Comparison of ENCODE assay signal across 26 cellular contexts in the genomic region with DNA sequence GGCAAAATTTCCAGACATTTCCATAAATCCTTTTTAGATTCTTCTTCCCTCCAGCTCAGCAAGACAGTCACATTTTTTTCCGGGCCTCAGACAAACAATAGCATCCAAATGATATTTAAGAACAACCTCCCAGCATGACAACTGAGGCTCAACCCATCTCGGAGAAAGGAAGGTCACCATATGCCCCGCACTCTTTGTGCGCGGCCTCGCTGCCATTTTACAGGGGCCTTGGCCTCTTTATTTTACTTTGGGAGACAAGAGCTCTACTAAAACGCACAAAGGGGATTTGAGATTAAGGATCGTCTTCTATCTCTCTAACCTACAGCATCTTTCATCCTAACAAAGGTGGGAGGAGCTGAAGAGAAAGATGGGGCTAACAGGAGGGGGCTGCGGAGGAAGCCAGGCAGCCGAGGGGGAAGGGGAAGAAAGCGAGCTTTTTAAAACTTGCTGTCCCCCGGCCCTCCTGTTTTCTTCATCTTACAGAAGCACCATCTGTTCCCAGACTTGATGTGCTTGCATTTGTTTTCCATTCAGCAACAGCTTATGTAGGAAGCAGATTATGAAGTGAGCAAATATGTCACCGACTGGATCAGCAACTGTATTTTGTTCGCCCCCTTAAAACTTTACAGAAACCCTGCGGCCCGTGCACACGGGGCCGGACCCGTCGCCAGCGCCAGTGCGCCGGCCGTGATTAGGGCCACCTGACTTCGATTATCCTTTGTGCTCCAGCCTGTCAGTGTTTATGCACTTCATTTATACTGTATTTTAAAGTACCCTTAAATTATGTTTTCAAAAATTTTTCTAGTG.
DNase-seq lines count a peak whose midpoint lies in the region; ATAC-seq, FAIRE-seq and TF ChIP-seq lines count a peak whose summit lies in the region.
"Had no signal": no experiment of that assay in that cellular context is flagged by ENCODE, and none has a peak within 500 bp of the region (broad histone marks: within the 10 kb centered on the region; RNA-seq: fewer than 3 reads in every experiment).

No MANE protein-coding gene starts in this region.

- H4K20me1 ChIP-seq in H1 (replicated peaks in 1 of 2; ENCODE audit: control insufficient read depth in 1 of 2, insufficient read depth in 2 of 2, low read length in 2 of 2), result no peaks in the 10 kb centered on the region
- no peaks in the 10 kb centered on the region for H4K20me1 ChIP-seq in neural progenitor cell (ENCODE audit: low read depth)

- peak overlapping the region; percentile 74 for H3K27ac Mint-ChIP-seq in neural progenitor cell
- H3K27ac Mint-ChIP-seq in activated naive CD4-positive, alpha-beta T cell treated with anti-CD3 and anti-CD28 coated beads for 36 hours, result no peak overlapping the region
- H3K27ac Mint-ChIP-seq: HFFc6, memory B cell had no signal

- no peak overlapping the region for H2BK5ac ChIP-seq in H1 (ENCODE audit: low read depth, low read length)

- H3K9me3 ChIP-seq in H1 (ENCODE audit: insufficient read depth in 2 of 2, low read depth in 1 of 2, low read length in 1 of 2), result no peaks in the 10 kb centered on the region
- no peaks in the 10 kb centered on the region for H3K9me3 ChIP-seq in neural progenitor cell (ENCODE audit: low read depth)
- H3K9me3 ChIP-seq: BE2C, heart left ventricle, SK-N-SH had no signal

- H3K79me1 ChIP-seq in H1 (ENCODE audit: low read depth, low read length), result no peaks in the 10 kb centered on the region

- peaks cover 2% of the 10 kb centered on the region for H3K9me3 Mint-ChIP-seq in neural progenitor cell
- no peaks in the 10 kb centered on the region for H3K9me3 Mint-ChIP-seq in activated naive CD4-positive, alpha-beta T cell treated with anti-CD3 and anti-CD28 coated beads for 36 hours
- H3K9me3 Mint-ChIP-seq: activated naive CD4-positive, alpha-beta T cell treated with anti-CD3 and anti-CD28 coated beads, Interleukin-2, amount 50 U/mL, for 24 hours; HFFc6; memory B cell had no signal

- peak overlapping the region; percentile 96 for H2AFZ ChIP-seq in H1 (ENCODE audit: low read length)
- H2AFZ ChIP-seq in neural progenitor cell (replicated peaks), result no peak overlapping the region

- H3K36me3 Mint-ChIP-seq in neural progenitor cell, result no peaks in the 10 kb centered on the region
- no peaks in the 10 kb centered on the region for H3K36me3 Mint-ChIP-seq in activated naive CD4-positive, alpha-beta T cell treated with anti-CD3 and anti-CD28 coated beads for 36 hours (ENCODE audit: low read depth)
- H3K36me3 Mint-ChIP-seq: activated naive CD4-positive, alpha-beta T cell treated with anti-CD3 and anti-CD28 coated beads, Interleukin-2, amount 50 U/mL, for 24 hours; memory B cell had no signal

- H3K4me3 ChIP-seq in H1 (ENCODE audit: extremely low read depth in 1 of 4, insufficient read depth in 2 of 4, low read depth in 3 of 4, low read length in 4 of 4) (no peak overlapping the region), neural progenitor cell (peak overlapping the region; percentile 21)
- H3K4me3 ChIP-seq: cardiac muscle cell, coronary artery, heart left ventricle, smooth muscle cell had no signal

- no peaks in the 10 kb centered on the region for H3K79me2 ChIP-seq in H1 (ENCODE audit: control insufficient read depth in 1 of 2, insufficient read depth in 2 of 2, low read length in 2 of 2)
- no peaks in the 10 kb centered on the region for H3K79me2 ChIP-seq in neural progenitor cell (ENCODE audit: low read depth)

- H3K9ac ChIP-seq in H1 (replicated peaks in 1 of 4; ENCODE audit: extremely low read depth in 1 of 4, low read depth in 3 of 4, low read length in 3 of 4), result no peak overlapping the region
- no peak overlapping the region for H3K9ac ChIP-seq in neural progenitor cell
- H3K9ac ChIP-seq: SK-N-SH had no signal

- POLR2A ChIA-PET in H1 (lab: Charles Lee; ENCODE audit: partially characterized antibody), result interaction anchor here (0.7 kb wide), 1 partner anchor 9 kb away, joined by 3 read pairs; no protein-coding TSS in a partner anchor

- CTCF ChIA-PET in H1 (lab: Charles Lee; ENCODE audit: partially characterized antibody), result interaction anchor here (0.8 to 1.5 kb wide), 10 partner anchors 9 to 389 kb away, joined by 3 to 12 read pairs (median 3); no protein-coding TSS in a partner anchor
- CTCF ChIA-PET in activated naive CD4-positive, alpha-beta T cell treated with anti-CD3 and anti-CD28 coated beads for 36 hours (lab: Charles Lee), result interaction anchor here (1.3 kb wide), 1 partner anchor 10 kb away, joined by 3 read pairs; no protein-coding TSS in a partner anchor

- no peaks in the 10 kb centered on the region for H3K36me3 ChIP-seq in H1 (ENCODE audit: control insufficient read depth in 2 of 4, insufficient read depth in 4 of 4, low read length in 3 of 4)
- H3K36me3 ChIP-seq in neural progenitor cell, result no peaks in the 10 kb centered on the region
- H3K36me3 ChIP-seq: BE2C, cardiac muscle cell, heart left ventricle had no signal

- H3K4me3 Mint-ChIP-seq in neural progenitor cell, result peak overlapping the region; percentile 52
- H3K4me3 Mint-ChIP-seq in activated naive CD4-positive, alpha-beta T cell treated with anti-CD3 and anti-CD28 coated beads for 36 hours, result no peak overlapping the region
- H3K4me3 Mint-ChIP-seq: activated naive CD4-positive, alpha-beta T cell treated with anti-CD3 and anti-CD28 coated beads, Interleukin-2, amount 50 U/mL, for 24 hours; HFFc6; memory B cell had no signal

- no peak overlapping the region for H3K27ac ChIP-seq in H1 (ENCODE audit: low read depth, low read length)
- no peak overlapping the region for H3K27ac ChIP-seq in neural progenitor cell
- H3K27ac ChIP-seq: cardiac muscle cell, coronary artery, heart left ventricle had no signal

- TF ChIP-seq CTCF in D721Med (IDR thresholded peaks at IDR 0.05; ENCODE audit: insufficient read depth, missing control alignments), result no peak
- no peak for TF ChIP-seq CTCF in H1 (IDR thresholded peaks at IDR 0.05; ENCODE audit: control extremely low read depth in 1 of 3, insufficient read depth in 1 of 3, low read depth in 1 of 3, low read length in 3 of 3)
- TF ChIP-seq CTCF in neural progenitor cell (IDR thresholded peaks at IDR 0.05), result no peak

- no peak overlapping the region for H3K18ac ChIP-seq in H1 (ENCODE audit: extremely low read depth, low read length)

- no peak for TF ChIP-seq POLR2A in H1 (IDR thresholded peaks at IDR 0.05; ENCODE audit: control extremely low read depth in 1 of 2, low read depth in 2 of 2, low read length in 2 of 2)

- H2BK15ac ChIP-seq in H1 (ENCODE audit: low read length), result no peak overlapping the region

- H3K4me1 ChIP-seq in H1 (replicated peaks in 1 of 4; ENCODE audit: control insufficient read depth in 3 of 4, insufficient read depth in 4 of 4, low read length in 3 of 4), result peaks cover 0 to 4% (median 2%) of the 10 kb centered on the region in 4 experiments; a peak in 3 of 7 replicates
- H3K4me1 ChIP-seq in neural progenitor cell, result peaks cover 24% of the 10 kb centered on the region
- H3K4me1 ChIP-seq: BE2C had no signal

- 84% methylated on average over 25 of the region's 25 CpGs; no CpG with 5 or more reads in 1 of the 2 experiments for WGBS in H1 (ENCODE audit: extremely low coverage in 1 of 2, insufficient coverage in 1 of 2, insufficient read length in 1 of 2, insufficient replicate concordance in 2 of 2, low coverage in 1 of 2, low lambda C conversion rate in 2 of 2, missing lambda C conversion rate in 1 of 2), 2 experiments

- no peak overlapping the region for H4K5ac ChIP-seq in H1 (ENCODE audit: insufficient read length, low read depth, low read length)

- no peak overlapping the region for H2BK12ac ChIP-seq in H1 (ENCODE audit: low read depth, low read length)

- TF ChIP-seq RAD21 in H1 (IDR thresholded peaks at IDR 0.05 in 1 of 2, conservative IDR thresholded peaks at IDR 0.05 in 1 of 2; ENCODE audit: low read depth in 2 of 2, low read length in 2 of 2), result no peak

- TF ChIP-seq EP300 in H1 (IDR thresholded peaks at IDR 0.05; ENCODE audit: borderline replicate concordance in 1 of 2, low read depth in 2 of 2, low read length in 2 of 2), result no peak

- no peak overlapping the region for H2BK120ac ChIP-seq in H1 (replicated peaks; ENCODE audit: low read depth, low read length)

- H3K4ac ChIP-seq in H1 (replicated peaks; ENCODE audit: insufficient read length, low read depth, low read length), result no peak overlapping the region

- H3K27me3 Mint-ChIP-seq in neural progenitor cell (ENCODE audit: insufficient read depth, low read depth), result peaks cover 9% of the 10 kb centered on the region
- peaks cover 15% of the 10 kb centered on the region for H3K27me3 Mint-ChIP-seq in activated naive CD4-positive, alpha-beta T cell treated with anti-CD3 and anti-CD28 coated beads for 36 hours (ENCODE audit: low read depth)

- no peak overlapping the region for H2AK5ac ChIP-seq in H1 (ENCODE audit: low read depth, low read length)

- H3F3A ChIP-seq in neural progenitor cell (ENCODE audit: low read depth), result peaks cover 24% of the 10 kb centered on the region

- DNase-seq in D721Med (ENCODE audit: insufficient read length, low spot score) (peak; percentile 64), NCI-H446 treated with DMSO at 0.1 percent for 48 hours (lab: John Stamatoyannopoulos, UW) (peak; percentile 39), H1 (ENCODE audit: low read depth in 1 of 2, low spot score in 2 of 2) (no peak), neural progenitor cell (ENCODE audit: low spot score) (peak; percentile 86), posterior vena cava (ENCODE audit: low spot score) (no peak), SW 1271 (lab: John Stamatoyannopoulos, UW) (no peak)
- DNase-seq in activated naive CD4-positive, alpha-beta T cell treated with anti-CD3 and anti-CD28 coated beads for 36 hours, result no peak
- DNase-seq: activated CD4-positive, alpha-beta T cell treated with anti-CD3 and anti-CD28 coated beads for 4 hours; BE2C; heart left ventricle; HFFc6; left cardiac atrium; NCI-H1105 treated with DMSO at 0.1 percent for 48 hours; NCI-H526 treated with DMSO at 0.1 percent for 48 hours; RPMI8226; SK-N-SH; stimulated activated CD4-positive, alpha-beta T cell treated with anti-CD3 and anti-CD28 coated beads, Interleukin-2, amount 100 ng/mL, for 24 hours; substantia nigra; T-helper 2 cell had no signal

- no peaks in the 10 kb centered on the region for H3K27me3 ChIP-seq in H1 (replicated peaks in 1 of 4; ENCODE audit: control insufficient read depth in 3 of 4, extremely low read depth in 1 of 4, insufficient read depth in 3 of 4, low read length in 3 of 4)
- H3K27me3 ChIP-seq in neural progenitor cell, result no peaks in the 10 kb centered on the region
- H3K27me3 ChIP-seq: BE2C, cardiac muscle cell had no signal

- H2BK20ac ChIP-seq in H1 (ENCODE audit: low read length), result no peak overlapping the region

- peaks cover 40% of the 10 kb centered on the region for H3K4me1 Mint-ChIP-seq in neural progenitor cell
- no peaks in the 10 kb centered on the region for H3K4me1 Mint-ChIP-seq in activated naive CD4-positive, alpha-beta T cell treated with anti-CD3 and anti-CD28 coated beads for 36 hours (ENCODE audit: low read depth)
- H3K4me1 Mint-ChIP-seq: activated naive CD4-positive, alpha-beta T cell treated with anti-CD3 and anti-CD28 coated beads, Interleukin-2, amount 50 U/mL, for 24 hours had no signal

- ATAC-seq in GM21367 (IDR thresholded peaks at IDR 0.05; ENCODE audit: unreplicated experiment), result no peak
- ATAC-seq: heart left ventricle, left cardiac atrium had no signal

- FAIRE-seq in D721Med (lab: Jason Lieb, UNC) (peak; percentile 90), H1 (lab: Jason Lieb, UNC) (peak; percentile 32)
- FAIRE-seq: GM12891 had no signal

- H3K23me2 ChIP-seq in H1 (ENCODE audit: low read depth, low read length), result no peaks in the 10 kb centered on the region

- no peak overlapping the region for H3K56ac ChIP-seq in H1 (replicated peaks; ENCODE audit: insufficient read length, low read depth, low read length)

- intact Hi-C loops in posterior vena cava (cut with DNase I), result no loop called here
- intact Hi-C loops in activated naive CD4-positive, alpha-beta T cell treated with anti-CD3 and anti-CD28 coated beads for 36 hours (cut with micrococcal nuclease), result no loop called here

- no peak overlapping the region; a peak in 1 of 4 replicates for H3K4me2 ChIP-seq in H1 (ENCODE audit: insufficient read depth in 1 of 2, low read depth in 2 of 2, low read length in 2 of 2)
- H3K4me2 ChIP-seq in neural progenitor cell, result peak overlapping the region; percentile 46
- H3K4me2 ChIP-seq: SK-N-SH, smooth muscle cell had no signal

- no peak overlapping the region for H4K8ac ChIP-seq in H1 (ENCODE audit: extremely low read depth, insufficient read depth, low read length)

- H3K14ac ChIP-seq in H1 (ENCODE audit: insufficient read length), result no peak overlapping the region

- H3K23ac ChIP-seq in H1 (ENCODE audit: insufficient read length), result no peak overlapping the region

- H4K91ac ChIP-seq in H1 (replicated peaks; ENCODE audit: insufficient read length, low read length), result no peak overlapping the region

Comparison
In these comparisons a context has a peak if more than half of its experiments do, and no peak if none do; other contexts are left out.
1. DNase-seq: peak in D721Med (single experiment), NCI-H446 treated with DMSO at 0.1 percent for 48 hours (single experiment) and neural progenitor cell (single experiment); none in H1 (0 of 2), posterior vena cava (single experiment), SW 1271 (0 of 2) and activated naive CD4-positive, alpha-beta T cell treated with anti-CD3 and anti-CD28 coated beads for 36 hours (single experiment).